1 cellular context compared by ENCODE assay signal in genomic region chr21:39648879-39649278, GRCh38.
TF ChIP-seq lines count a peak whose summit lies in the region.

No MANE protein-coding gene starts in this region.

TF ChIP-seq in H1, 55 proteins besides CTCF, POLR2A, EP300 and RAD21:
- TF ChIP-seq GABPA (IDR thresholded peaks at IDR 0.05; ENCODE audit: borderline replicate concordance, insufficient read depth, low read length) (no peak), KDM5A (IDR thresholded peaks at IDR 0.05; ENCODE audit: low read length) (no peak), TAF7 (optimal IDR thresholded peaks at IDR 0.05; ENCODE audit: borderline replicate concordance, low read depth, low read length) (no peak), FOSL1 (IDR thresholded peaks at IDR 0.05; ENCODE audit: insufficient read depth, low read depth, low read length) (no peak), ATF2 (IDR thresholded peaks at IDR 0.05; ENCODE audit: low read length) (no peak), SUZ12 (IDR thresholded peaks at IDR 0.05; ENCODE audit: low read length) (no peak), SIX5 (IDR thresholded peaks at IDR 0.05; ENCODE audit: low read depth, low read length) (no peak), ASH2L (IDR thresholded peaks at IDR 0.05; ENCODE audit: low read length) (no peak), TAF1 (IDR thresholded peaks at IDR 0.05; ENCODE audit: low read depth, low read length) (no peak), SRF (IDR thresholded peaks at IDR 0.05; ENCODE audit: low read depth, low read length) (no peak), CHD2 (IDR thresholded peaks at IDR 0.05; ENCODE audit: low read length) (no peak), SAP30 (IDR thresholded peaks at IDR 0.05; ENCODE audit: insufficient read depth, insufficient replicate concordance, low read length) (no peak), NANOG (IDR thresholded peaks at IDR 0.05; ENCODE audit: insufficient read depth, low read depth, low read length, poor library complexity, severe bottlenecking) (no peak)
